24 cellular contexts compared by ENCODE assay signal in genomic region chr20:35588397-35588796, GRCh38. TPM values are rescaled to one million over a fixed set of nuclear protein-coding genes. Genes with fewer than 3 reads are reported as not detected.
A peak's percentile ranks its signal among the peaks of the same experiment; 100 is the strongest.
DNase-seq lines count a peak whose midpoint lies in the region; ATAC-seq, FAIRE-seq and TF ChIP-seq lines count a peak whose summit lies in the region.
"Had no signal": no experiment of that assay in that cellular context is flagged by ENCODE, and none has a peak within 500 bp of the region (broad histone marks: within the 10 kb centered on the region; RNA-seq: fewer than 3 reads in every experiment).

No MANE protein-coding gene starts in this region.

- H3K4me2 ChIP-seq in H1 (ENCODE audit: insufficient read depth in 1 of 2, low read depth in 2 of 2, low read length in 2 of 2): no peak overlapping the region
- H3K4me2 ChIP-seq: A549; BLaER1 treated with 17β-estradiol and CSF1 and Interleukin-3, amounts not matched to agents 10 nM and 100 nM had no signal

- no peak overlapping the region for H2BK5ac ChIP-seq in H1 (ENCODE audit: low read depth, low read length)

- TF ChIP-seq CTCF in HEK293 (tag by site-specific recombination; IDR thresholded peaks at IDR 0.05) (no peak), WTC11 (IDR thresholded peaks at IDR 0.05) (no peak), H1 (IDR thresholded peaks at IDR 0.05; ENCODE audit: control extremely low read depth in 1 of 3, insufficient read depth in 1 of 3, low read depth in 1 of 3, low read length in 3 of 3) (no peak), spleen (IDR thresholded peaks at IDR 0.05 in 8 of 11, conservative IDR thresholded peaks at IDR 0.05 in 3 of 11) (no peak)

- H3K27ac Mint-ChIP-seq in WTC11 (peak overlapping the region; percentile 82), immature natural killer cell (no peak overlapping the region)
- H3K27ac Mint-ChIP-seq: CD14-positive monocyte; CD4-positive, alpha-beta T cell; CD8-positive, alpha-beta memory T cell had no signal

- no peaks in the 10 kb centered on the region for H4K20me1 ChIP-seq in H1 (replicated peaks in 1 of 2; ENCODE audit: control insufficient read depth in 1 of 2, insufficient read depth in 2 of 2, low read length in 2 of 2)
- H4K20me1 ChIP-seq: BLaER1 treated with 17β-estradiol and CSF1 and Interleukin-3, amounts not matched to agents 10 nM and 100 nM had no signal

- H2AK5ac ChIP-seq in H1 (ENCODE audit: low read depth, low read length): no peak overlapping the region

- CTCF ChIA-PET in HEK293 (lab: Yijun Ruan, JAX): interaction anchor here (0.8 to 1.1 kb wide), 2 partner anchors 16 to 31 kb away, joined by 3 to 6 read pairs; no protein-coding TSS in a partner anchor
- CTCF ChIA-PET in WTC11 (lab: Charles Lee): interaction anchor here (1.7 to 2.5 kb wide), 3 partner anchors 16 to 47 kb away, joined by 5 to 11 read pairs (median 8); partner anchors contain the start of gene ERGIC3
- CTCF ChIA-PET in H1 (lab: Charles Lee; ENCODE audit: partially characterized antibody): interaction anchor here (1.2 to 1.3 kb wide), 2 partner anchors 16 to 26 kb away, joined by 3 to 8 read pairs; no protein-coding TSS in a partner anchor

- TF ChIP-seq EP300 in H1 (IDR thresholded peaks at IDR 0.05; ENCODE audit: borderline replicate concordance in 1 of 2, low read depth in 2 of 2, low read length in 2 of 2): no peak

- H3K9ac ChIP-seq in H1 (replicated peaks in 1 of 4; ENCODE audit: extremely low read depth in 1 of 4, low read depth in 3 of 4, low read length in 3 of 4): no peak overlapping the region
- H3K9ac ChIP-seq: BLaER1 treated with 17β-estradiol and CSF1 and Interleukin-3, amounts not matched to agents 10 nM and 100 nM had no signal

- no peak for TF ChIP-seq POLR2A in H1 (IDR thresholded peaks at IDR 0.05; ENCODE audit: control extremely low read depth in 1 of 2, low read depth in 2 of 2, low read length in 2 of 2)
- no peak for TF ChIP-seq POLR2A in spleen (IDR thresholded peaks at IDR 0.05)

- no peak overlapping the region for H4K5ac ChIP-seq in H1 (ENCODE audit: insufficient read length, low read depth, low read length)

- H2BK15ac ChIP-seq in H1 (ENCODE audit: low read length): peak overlapping the region; percentile 88; the same call in 1 of the 2 replicates

- H3K27me3 ChIP-seq in H1 (replicated peaks in 1 of 4; ENCODE audit: control insufficient read depth in 3 of 4, extremely low read depth in 1 of 4, insufficient read depth in 3 of 4, low read length in 3 of 4) (no peaks in the 10 kb centered on the region), spleen (replicated peaks in 1 of 7) (no peaks in the 10 kb centered on the region)
- H3K27me3 ChIP-seq: BE2C; BLaER1 treated with 17β-estradiol and CSF1 and Interleukin-3, amounts not matched to agents 10 nM and 100 nM had no signal

- H3K79me2 ChIP-seq in H1 (ENCODE audit: control insufficient read depth in 1 of 2, insufficient read depth in 2 of 2, low read length in 2 of 2): no peaks in the 10 kb centered on the region

- H3K23ac ChIP-seq in H1 (ENCODE audit: insufficient read length): no peak overlapping the region

- no peak for TF ChIP-seq RAD21 in H1 (IDR thresholded peaks at IDR 0.05 in 1 of 2, conservative IDR thresholded peaks at IDR 0.05 in 1 of 2; ENCODE audit: low read depth in 2 of 2, low read length in 2 of 2)

- H3K4ac ChIP-seq in H1 (replicated peaks; ENCODE audit: insufficient read length, low read depth, low read length): no peak overlapping the region

- no peaks in the 10 kb centered on the region for H3K36me3 ChIP-seq in HEK293 (ENCODE audit: control insufficient read depth in 2 of 2, insufficient read depth in 1 of 2, low read length in 2 of 2)
- no peaks in the 10 kb centered on the region for H3K36me3 ChIP-seq in H1 (ENCODE audit: control insufficient read depth in 2 of 4, insufficient read depth in 4 of 4, low read length in 3 of 4)
- H3K36me3 ChIP-seq in spleen: no peaks in the 10 kb centered on the region
- H3K36me3 ChIP-seq: BE2C; BLaER1 treated with 17β-estradiol and CSF1 and Interleukin-3, amounts not matched to agents 10 nM and 100 nM; HAP-1 had no signal

- FAIRE-seq in H1 (lab: Jason Lieb, UNC): no peak
- FAIRE-seq: A549, D721Med, GM12878 had no signal

- 96% methylated on average over 14 of the region's 14 CpGs; no CpG with 5 or more reads in 1 of the 2 experiments for WGBS in H1 (ENCODE audit: extremely low coverage in 1 of 2, insufficient coverage in 1 of 2, insufficient read length in 1 of 2, insufficient replicate concordance in 2 of 2, low coverage in 1 of 2, low lambda C conversion rate in 2 of 2, missing lambda C conversion rate in 1 of 2), 2 experiments
- WGBS in spleen, 5 donors: 90 to 93% (median 92%) methylated on average over 14 of the region's 14 CpGs

- no peak overlapping the region for H3K56ac ChIP-seq in H1 (replicated peaks; ENCODE audit: insufficient read length, low read depth, low read length)

- no peak overlapping the region for H3K18ac ChIP-seq in H1 (ENCODE audit: extremely low read depth, low read length)

- H3K14ac ChIP-seq in H1 (ENCODE audit: insufficient read length): no peak overlapping the region

- H3K9me3 Mint-ChIP-seq in WTC11 (peaks cover 6% of the 10 kb centered on the region), immature natural killer cell (no peaks in the 10 kb centered on the region)
- H3K9me3 Mint-ChIP-seq: CD14-positive monocyte; CD4-positive, alpha-beta T cell; CD8-positive, alpha-beta memory T cell had no signal

- no peak overlapping the region for H3K4me3 Mint-ChIP-seq in WTC11
- H3K4me3 Mint-ChIP-seq in immature natural killer cell: no peak overlapping the region
- H3K4me3 Mint-ChIP-seq: CD14-positive monocyte; CD4-positive, alpha-beta T cell; CD8-positive, alpha-beta memory T cell had no signal

- no peak overlapping the region for H2AFZ ChIP-seq in H1 (ENCODE audit: low read length)

- H3K23me2 ChIP-seq in H1 (ENCODE audit: low read depth, low read length): peaks cover 3% of the 10 kb centered on the region; the same call in 1 of the 2 replicates

- no peaks in the 10 kb centered on the region for H3K9me3 ChIP-seq in HEK293 (ENCODE audit: control insufficient read depth, insufficient read depth, low read depth, low read length)
- H3K9me3 ChIP-seq in H1 (ENCODE audit: insufficient read depth in 2 of 2, low read depth in 1 of 2, low read length in 1 of 2): no peaks in the 10 kb centered on the region
- no peaks in the 10 kb centered on the region for H3K9me3 ChIP-seq in spleen
- H3K9me3 ChIP-seq: A549; BE2C; BLaER1 treated with 17β-estradiol and CSF1 and Interleukin-3, amounts not matched to agents 10 nM and 100 nM; HAP-1 had no signal

- no peak overlapping the region for H4K8ac ChIP-seq in H1 (ENCODE audit: extremely low read depth, insufficient read depth, low read length)

- H3K27me3 Mint-ChIP-seq in WTC11 (ENCODE audit: low read depth) (no peaks in the 10 kb centered on the region), immature natural killer cell (ENCODE audit: low read depth in 3 of 3) (peaks cover 0 to 3% (median 2%) of the 10 kb centered on the region in 3 donors)
- H3K27me3 Mint-ChIP-seq: CD4-positive, alpha-beta T cell had no signal

- ATAC-seq in WTC11 (no peak), HG03108 (IDR thresholded peaks at IDR 0.05; ENCODE audit: unreplicated experiment) (no peak)
- ATAC-seq: A549, GM12878 had no signal

- no peak overlapping the region for H2BK20ac ChIP-seq in H1 (ENCODE audit: low read length)

- H3K79me1 ChIP-seq in H1 (ENCODE audit: low read depth, low read length): no peaks in the 10 kb centered on the region

- DNase-seq in WTC11 (ENCODE audit: low spot score) (no peak), H1 (ENCODE audit: low read depth in 1 of 2, low spot score in 2 of 2) (no peak), spleen (peak; percentile 9), immature natural killer cell (no peak)
- no peak for DNase-seq in stimulated activated CD4-positive, alpha-beta T cell treated with anti-CD3 and anti-CD28 coated beads, Interleukin-15, amount 100 ng/mL, for 24 hours
- DNase-seq: 8988T; ACHN; AML-193; BE2C; CD4-positive, alpha-beta T cell; CD8-positive, alpha-beta memory T cell; DMS 273 treated with DMSO at 0.1 percent for 48 hours; DMS79; EL; GDM1 had no signal

- POLR2A ChIA-PET in HEK293 (lab: Yijun Ruan, JAX): no interaction called here
- POLR2A ChIA-PET in WTC11 (lab: Charles Lee): interaction anchor here (0.9 kb wide), 1 partner anchor 9 kb away, joined by 8 read pairs; no protein-coding TSS in a partner anchor
- POLR2A ChIA-PET in H1 (lab: Charles Lee; ENCODE audit: partially characterized antibody): interaction anchor here (0.6 to 1.6 kb wide), 4 partner anchors 11 to 154 kb away, joined by 3 read pairs; partner anchors contain the start of gene RBM39

- no peaks in the 10 kb centered on the region for H3K36me3 Mint-ChIP-seq in WTC11
- H3K36me3 Mint-ChIP-seq in immature natural killer cell: no peaks in the 10 kb centered on the region
- H3K36me3 Mint-ChIP-seq: CD14-positive monocyte; CD8-positive, alpha-beta memory T cell had no signal

- intact Hi-C loops in spleen (cut with DNase I; ENCODE audit: low total_unique reads): no loop called here

- H3K4me1 Mint-ChIP-seq in WTC11 (peaks cover 4% of the 10 kb centered on the region; the same call in 1 of the 2 replicates), immature natural killer cell (no peaks in the 10 kb centered on the region)
- H3K4me1 Mint-ChIP-seq: CD8-positive, alpha-beta memory T cell had no signal

- H3K4me1 ChIP-seq in HEK293 (ENCODE audit: control insufficient read depth, insufficient read depth, low read length) (no peaks in the 10 kb centered on the region), H1 (replicated peaks in 1 of 4; ENCODE audit: control insufficient read depth in 3 of 4, insufficient read depth in 4 of 4, low read length in 3 of 4) (no peaks in the 10 kb centered on the region), spleen (no peaks in the 10 kb centered on the region)
- H3K4me1 ChIP-seq: A549, BE2C, HAP-1 had no signal

- no peak overlapping the region for H3K27ac ChIP-seq in HEK293 (ENCODE audit: extremely low read depth, low read depth, low read length)
- no peak overlapping the region for H3K27ac ChIP-seq in H1 (ENCODE audit: low read depth, low read length)
- no peak overlapping the region for H3K27ac ChIP-seq in spleen
- H3K27ac ChIP-seq: A549; BLaER1 treated with 17β-estradiol and CSF1 and Interleukin-3, amounts not matched to agents 10 nM and 100 nM had no signal

- H4K91ac ChIP-seq in H1 (replicated peaks; ENCODE audit: insufficient read length, low read length): no peak overlapping the region

- no peak overlapping the region for H2BK120ac ChIP-seq in H1 (replicated peaks; ENCODE audit: low read depth, low read length)

- H2BK12ac ChIP-seq in H1 (ENCODE audit: low read depth, low read length): 0 out of 2 replicates have a peak overlapping the region, but pooled peaks have one; percentile 81

- H3K4me3 ChIP-seq in HEK293 (ENCODE audit: low read depth, low read length) (no peak overlapping the region), H1 (ENCODE audit: extremely low read depth in 1 of 4, insufficient read depth in 2 of 4, low read depth in 3 of 4, low read length in 4 of 4) (no peak overlapping the region), spleen (no peak overlapping the region)
- H3K4me3 ChIP-seq: A549; BLaER1 treated with 17β-estradiol and CSF1 and Interleukin-3, amounts not matched to agents 10 nM and 100 nM; GM12878; HAP-1 had no signal

RNA-seq across cellular contexts. Expression of gene SPAG4, which starts 27.2 kb away (rescaled TPM):
- total RNA-seq in WTC11 (2021) (3.5 to 8.6 TPM (median 8.4 TPM) in 3 replicates), spleen (10 to 100 TPM in 5 of 7 donors, 1 to 10 TPM in 2; 2.5 to 32.1 (median 14.7) TPM)
- 1.5 and 2.4 TPM in 2 replicates for total RNA-seq in H1 (2021; fragmentation: NEBNext Ultra II Directional; extraction: Animal tissue kit (Norgen Biotek cat#: 25700))
- polyA plus RNA-seq in H1 (2011; rRNA removed) (6.0 and 8.9 TPM in 2 replicates), spleen (10 to 100 TPM in 1 of 3 donors, 1 to 10 TPM in 2; 5.2 to 10.9 (median 5.7) TPM), immature natural killer cell (under 1 TPM in 2 of 3 donors, not detected in 1; 0.56 to 0.89 TPM)
- 5.8 TPM for polyA plus RNA-seq in H1 (2011; cell fraction: cytosol; rRNA removed)
- 16.4 TPM for polyA plus RNA-seq in H1 (2011; cell fraction: nucleus; rRNA removed)
- polyA plus RNA-seq in H1 (2012, experiment 1 of 2): 2.2 to 6.2 TPM (median 4.0 TPM) in 4 replicates
- 5.5 TPM for polyA plus RNA-seq in H1 (2012, experiment 2 of 2)
- 5.0 TPM for polyA plus RNA-seq in H1 (2013, experiment 1 of 2)
- polyA plus RNA-seq in H1 (2013, experiment 2 of 2): 3.8 TPM
- polyA minus RNA-seq in H1 (2011; rRNA and poly(A)+ RNA removed): 1.6 and 2.1 TPM in 2 replicates
- polyA minus RNA-seq in H1 (2011; cell fraction: cytosol; rRNA and poly(A)+ RNA removed): not detected
- polyA minus RNA-seq in H1 (2011; cell fraction: nucleus; rRNA and poly(A)+ RNA removed): 6.1 TPM

RNA-seq across cellular contexts. Expression of gene ERGIC3, which starts 46.5 kb away (rescaled TPM):
- total RNA-seq in WTC11 (2021): 168 to 181 TPM (median 179 TPM) in 3 replicates
- total RNA-seq in H1 (2021; fragmentation: NEBNext Ultra II Directional; extraction: Animal tissue kit (Norgen Biotek cat#: 25700)): 174 and 178 TPM in 2 replicates
- polyA plus RNA-seq in H1 (2011; rRNA removed): 341 and 364 TPM in 2 replicates
- polyA plus RNA-seq in H1 (2011; cell fraction: cytosol; rRNA removed): 363 TPM
- 409 TPM for polyA plus RNA-seq in H1 (2011; cell fraction: nucleus; rRNA removed)
- 277 to 371 TPM (median 349 TPM) in 4 replicates for polyA plus RNA-seq in H1 (2012, experiment 1 of 2)
- 315 TPM for polyA plus RNA-seq in H1 (2012, experiment 2 of 2)
- polyA plus RNA-seq in H1 (2013, experiment 1 of 2): 143 TPM
- polyA plus RNA-seq in H1 (2013, experiment 2 of 2): 146 TPM
- 335 and 380 TPM in 2 replicates for polyA minus RNA-seq in H1 (2011; rRNA and poly(A)+ RNA removed)
- 83.5 TPM for polyA minus RNA-seq in H1 (2011; cell fraction: cytosol; rRNA and poly(A)+ RNA removed)
- polyA minus RNA-seq in H1 (2011; cell fraction: nucleus; rRNA and poly(A)+ RNA removed): 96.6 TPM
- 100 to 1,000 TPM; 127 to 179 (median 149) TPM for total RNA-seq in spleen
- polyA plus RNA-seq in spleen: 100 to 1,000 TPM; 134 to 179 (median 145) TPM
- 100 to 1,000 TPM; 102 to 169 (median 138) TPM for polyA plus RNA-seq in immature natural killer cell

RNA-seq across cellular contexts. Expression of gene C20orf173, which starts 58.9 kb away (rescaled TPM):
- total RNA-seq in WTC11 (2021) (not detected in 3 replicates), spleen (not detected)
- total RNA-seq in H1 (2021; fragmentation: NEBNext Ultra II Directional; extraction: Animal tissue kit (Norgen Biotek cat#: 25700)): not detected in 2 replicates
- polyA plus RNA-seq in H1 (2011; rRNA removed) (not detected in 2 replicates), spleen (not detected), immature natural killer cell (not detected)
- not detected for polyA plus RNA-seq in H1 (2011; cell fraction: cytosol; rRNA removed)
- not detected for polyA plus RNA-seq in H1 (2011; cell fraction: nucleus; rRNA removed)
- not detected in 4 replicates for polyA plus RNA-seq in H1 (2012, experiment 1 of 2)
- not detected for polyA plus RNA-seq in H1 (2012, experiment 2 of 2)
- not detected for polyA plus RNA-seq in H1 (2013, experiment 1 of 2)
- not detected for polyA plus RNA-seq in H1 (2013, experiment 2 of 2)
- not detected in 2 replicates for polyA minus RNA-seq in H1 (2011; rRNA and poly(A)+ RNA removed)
- not detected for polyA minus RNA-seq in H1 (2011; cell fraction: cytosol; rRNA and poly(A)+ RNA removed)
- not detected for polyA minus RNA-seq in H1 (2011; cell fraction: nucleus; rRNA and poly(A)+ RNA removed)
- total RNA-seq: CD4-positive, alpha-beta T cell; CD8-positive, alpha-beta memory T cell; GM12878; H4 had no signal
- polyA plus RNA-seq: A549; CD14-positive monocyte; CD8-positive, alpha-beta memory T cell; GM12878 had no signal
